Comparison of ENCODE assay signal across 12 cellular contexts in the genomic region with DNA sequence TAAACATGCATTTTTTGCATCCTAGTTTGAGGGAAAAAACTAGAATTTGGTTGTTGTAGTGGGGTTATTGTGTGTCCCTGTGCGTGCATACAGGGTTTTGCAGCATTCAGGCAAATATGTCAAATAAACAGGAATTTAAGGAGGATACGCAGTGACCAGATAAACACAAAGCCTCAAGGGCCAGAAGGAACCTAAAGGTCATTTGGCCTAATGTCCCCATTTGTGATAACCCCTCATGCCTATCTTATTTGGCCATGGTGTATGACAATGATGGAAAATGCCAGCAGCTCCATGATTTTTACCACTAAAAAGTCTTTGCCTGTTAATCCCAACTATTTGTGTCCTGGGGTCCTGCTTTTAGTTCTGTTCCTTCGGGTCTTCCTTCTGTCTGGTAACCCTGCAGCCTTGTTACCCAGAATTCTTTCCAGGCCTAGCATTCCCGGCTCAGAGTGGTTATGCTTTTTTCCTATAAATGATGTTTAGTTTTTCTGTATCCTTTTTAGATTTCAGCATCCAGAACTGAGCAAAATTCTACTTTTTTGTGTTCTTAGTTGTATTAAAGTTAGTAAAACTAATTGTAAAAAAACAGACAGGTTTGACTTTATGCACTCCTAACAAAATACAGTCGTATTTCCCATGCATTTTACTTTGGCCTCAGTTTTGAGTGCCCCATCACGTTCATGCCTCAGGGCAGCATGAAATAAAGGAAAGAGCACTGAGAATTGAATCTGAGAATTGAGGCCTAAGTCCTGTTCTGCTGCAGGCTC. TPM values are rescaled to one million over a fixed set of nuclear protein-coding genes. Genes with fewer than 3 reads are reported as not detected.
DNase-seq lines count a peak whose midpoint lies in the region; ATAC-seq and TF ChIP-seq lines count a peak whose summit lies in the region.
"Had no signal": no experiment of that assay in that cellular context is flagged by ENCODE, and none has a peak within 500 bp of the region (broad histone marks: within the 10 kb centered on the region; RNA-seq: fewer than 3 reads in every experiment).

No MANE protein-coding gene starts in this region.

- H3K4me3 ChIP-seq in OCI-LY1 (ENCODE audit: low read depth, low read length, poor library complexity, severe bottlenecking) (no peak overlapping the region), osteoblast (ENCODE audit: insufficient read depth, low read length) (no peak overlapping the region)
- H3K4me3 ChIP-seq: ovary had no signal

- no peaks in the 10 kb centered on the region for H3K9me3 ChIP-seq in OCI-LY1 (ENCODE audit: low read length)
- H3K9me3 ChIP-seq in osteoblast (ENCODE audit: low read depth, low read length): no peaks in the 10 kb centered on the region
- H3K9me3 ChIP-seq: ovary had no signal

- CTCF ChIA-PET in activated CD4-positive, alpha-beta T cell treated with anti-CD3 and anti-CD28 coated beads, Interleukin-2, amount 10 ng/mL, durations not matched to agents 7 days and 5 days (lab: Charles Lee): interaction anchor here (0.8 to 1.5 kb wide), 2 partner anchors 16 to 21 kb away, joined by 3 read pairs; no protein-coding TSS in a partner anchor

- peaks cover 55% of the 10 kb centered on the region for H3K4me1 Mint-ChIP-seq in activated CD4-positive, alpha-beta T cell treated with anti-CD3 and anti-CD28 coated beads, Interleukin-2, amount 10 ng/mL, durations not matched to agents 7 days and 5 days
- H3K4me1 Mint-ChIP-seq in central memory CD8-positive, alpha-beta T cell: peaks cover 69% of the 10 kb centered on the region

- no peaks in the 10 kb centered on the region for H3K9me3 Mint-ChIP-seq in activated CD4-positive, alpha-beta T cell treated with anti-CD3 and anti-CD28 coated beads, Interleukin-2, amount 10 ng/mL, durations not matched to agents 7 days and 5 days
- no peaks in the 10 kb centered on the region for H3K9me3 Mint-ChIP-seq in central memory CD8-positive, alpha-beta T cell

- peak overlapping the region; percentile 49 for H3K4me3 Mint-ChIP-seq in activated CD4-positive, alpha-beta T cell treated with anti-CD3 and anti-CD28 coated beads, Interleukin-2, amount 10 ng/mL, durations not matched to agents 7 days and 5 days
- no peak overlapping the region for H3K4me3 Mint-ChIP-seq in central memory CD8-positive, alpha-beta T cell

- H3K36me3 Mint-ChIP-seq in activated CD4-positive, alpha-beta T cell treated with anti-CD3 and anti-CD28 coated beads, Interleukin-2, amount 10 ng/mL, durations not matched to agents 7 days and 5 days (ENCODE audit: low read depth): peaks cover 49% of the 10 kb centered on the region
- H3K36me3 Mint-ChIP-seq in central memory CD8-positive, alpha-beta T cell (ENCODE audit: insufficient read depth): peaks cover 26% of the 10 kb centered on the region

- H3K79me2 ChIP-seq in OCI-LY1 (ENCODE audit: insufficient read depth, low read length) (peaks cover 92% of the 10 kb centered on the region), osteoblast (ENCODE audit: insufficient read depth, low read length) (peaks cover 94% of the 10 kb centered on the region)

- no peak for TF ChIP-seq CTCF in OCI-LY1 (IDR thresholded peaks at IDR 0.05; ENCODE audit: low read length)
- no peak for TF ChIP-seq CTCF in osteoblast (IDR thresholded peaks at IDR 0.05; ENCODE audit: extremely low read depth, low read depth, low read length)

- H3K36me3 ChIP-seq in OCI-LY1 (ENCODE audit: insufficient read depth, low read length): no peaks in the 10 kb centered on the region; the same call in 1 of the 2 replicates
- peaks cover 2% of the 10 kb centered on the region for H3K36me3 ChIP-seq in osteoblast (ENCODE audit: insufficient read depth, low read length)
- H3K36me3 ChIP-seq: ovary had no signal

- no peaks in the 10 kb centered on the region for H4K20me1 ChIP-seq in OCI-LY1 (ENCODE audit: insufficient read depth, low read length)
- peaks cover 8% of the 10 kb centered on the region for H4K20me1 ChIP-seq in osteoblast (ENCODE audit: insufficient read depth, low read length)

- no peak for DNase-seq in activated CD4-positive, alpha-beta T cell treated with anti-CD3 and anti-CD28 coated beads, Interleukin-2, amount 10 ng/mL, durations not matched to agents 7 days and 5 days
- DNase-seq in activated CD4-positive, alpha-beta T cell treated with anti-CD3 and anti-CD28 coated beads, Interleukin-2, amount 50 U/mL, for 4 hours: no peak
- no peak for DNase-seq in central memory CD8-positive, alpha-beta T cell (ENCODE audit: low spot score in 2 of 2)
- DNase-seq in osteoblast (ENCODE audit: insufficient read length, low spot score, missing footprints) (no peak), ureter (ENCODE audit: low spot score) (no peak), NCI-H2227 treated with DMSO at 0.1 percent for 48 hours (lab: John Stamatoyannopoulos, UW) (no peak), NCI-H1694 treated with DMSO at 0.1 percent for 48 hours (lab: John Stamatoyannopoulos, UW) (no peak)
- DNase-seq: DMS79, NCI-H1417 treated with DMSO at 0.1 percent for 48 hours, NCI-H82, ovary had no signal

- H3K9me2 ChIP-seq in OCI-LY1 (ENCODE audit: low read depth, low read length): no peaks in the 10 kb centered on the region

- H3K27me3 ChIP-seq in OCI-LY1 (ENCODE audit: insufficient read depth, low read length) (no peaks in the 10 kb centered on the region), osteoblast (ENCODE audit: insufficient read depth, low read length) (no peaks in the 10 kb centered on the region)
- H3K27me3 ChIP-seq: ovary had no signal

- H3K27me3 Mint-ChIP-seq in activated CD4-positive, alpha-beta T cell treated with anti-CD3 and anti-CD28 coated beads, Interleukin-2, amount 10 ng/mL, durations not matched to agents 7 days and 5 days: no peaks in the 10 kb centered on the region
- H3K27me3 Mint-ChIP-seq in central memory CD8-positive, alpha-beta T cell: no peaks in the 10 kb centered on the region

- H2AFZ ChIP-seq in OCI-LY1 (ENCODE audit: low read length) (no peak overlapping the region), osteoblast (ENCODE audit: low read length) (no peak overlapping the region)

- H3K27ac Mint-ChIP-seq in activated CD4-positive, alpha-beta T cell treated with anti-CD3 and anti-CD28 coated beads, Interleukin-2, amount 10 ng/mL, durations not matched to agents 7 days and 5 days: peak overlapping the region; percentile 52
- peak overlapping the region; percentile 50 for H3K27ac Mint-ChIP-seq in central memory CD8-positive, alpha-beta T cell (ENCODE audit: low read depth)

- H3K9ac ChIP-seq in OCI-LY1 (ENCODE audit: low read length): no peak overlapping the region; the same call in 1 of the 2 replicates

- H3K27ac ChIP-seq in OCI-LY1 (ENCODE audit: low read depth, low read length, poor library complexity, severe bottlenecking): no peak overlapping the region
- H3K27ac ChIP-seq in osteoblast (ENCODE audit: low read depth, low read length): no peak overlapping the region
- H3K27ac ChIP-seq: ovary had no signal

- no peak for ATAC-seq in central memory CD8-positive, alpha-beta T cell (replicated peaks; ENCODE audit: extremely low read depth, poor library complexity, severe bottlenecking)

- POLR2A ChIA-PET in activated CD4-positive, alpha-beta T cell treated with anti-CD3 and anti-CD28 coated beads, Interleukin-2, amount 10 ng/mL, durations not matched to agents 7 days and 5 days (lab: Charles Lee): no interaction called here

- H3K4me1 ChIP-seq in OCI-LY1 (ENCODE audit: insufficient read depth, low read length, severe bottlenecking) (peaks cover 79% of the 10 kb centered on the region), osteoblast (ENCODE audit: insufficient read depth, low read length) (peaks cover 42% of the 10 kb centered on the region)

- H3K4me2 ChIP-seq in OCI-LY1 (ENCODE audit: low read length): peak overlapping the region; percentile 17; the same call in 1 of the 2 replicates
- H3K4me2 ChIP-seq in osteoblast (ENCODE audit: insufficient read depth, low read length): peak overlapping the region; percentile 16

- H3F3A ChIP-seq in OCI-LY1 (ENCODE audit: insufficient read depth, low read length): 0 out of 2 replicates have a peak, but pooled peaks cover 6% of the 10 kb centered on the region

RNA-seq across cellular contexts. Expression of gene STX16, which starts 4.4 kb away (rescaled TPM):
- total RNA-seq in activated CD4-positive, alpha-beta T cell treated with anti-CD3 and anti-CD28 coated beads, Interleukin-2, amount 10 ng/mL, durations not matched to agents 7 days and 5 days: 100 to 1,000 TPM; 163 to 173 TPM
- total RNA-seq in osteoblast: 24.2 and 28.6 TPM in 2 replicates
- 84.4 TPM for total RNA-seq in ureter

RNA-seq across cellular contexts. Expression of gene NPEPL1, which starts 37.1 kb away (rescaled TPM):
- 10 to 100 TPM; 28.7 to 30.7 TPM for total RNA-seq in activated CD4-positive, alpha-beta T cell treated with anti-CD3 and anti-CD28 coated beads, Interleukin-2, amount 10 ng/mL, durations not matched to agents 7 days and 5 days
- 26.8 and 29.7 TPM in 2 replicates for total RNA-seq in osteoblast
- 50.4 TPM for total RNA-seq in ureter
